16 cellular contexts compared by ENCODE assay signal in genomic region chr1:2025491-2025981, GRCh38. TPM values are rescaled to one million over a fixed set of nuclear protein-coding genes. Genes with fewer than 3 reads are reported as not detected.
DNase-seq lines count a peak whose midpoint lies in the region; ATAC-seq and TF ChIP-seq lines count a peak whose summit lies in the region.
"Had no signal": no experiment of that assay in that cellular context is flagged by ENCODE, and none has a peak within 500 bp of the region (broad histone marks: within the 10 kb centered on the region; RNA-seq: fewer than 3 reads in every experiment).

No MANE protein-coding gene starts in this region.

- CTCF ChIA-PET in activated naive CD4-positive, alpha-beta T cell treated with anti-CD3 and anti-CD28 coated beads for 36 hours (lab: Charles Lee): interaction anchor here (1.2 kb wide), 1 partner anchor 19 kb away, joined by 4 read pairs; no protein-coding TSS in a partner anchor
- CTCF ChIA-PET in mammary epithelial cell (lab: Charles Lee; ENCODE audit: low non-redundant PET): no interaction called here

- H3K9me2 ChIP-seq in hepatocyte (replicated peaks; ENCODE audit: insufficient read depth): no peaks in the 10 kb centered on the region

- H3K4me2 ChIP-seq in skeletal muscle satellite cell (ENCODE audit: low read length) (peak overlapping the region; percentile 59), hepatocyte (no peak overlapping the region), mammary epithelial cell (ENCODE audit: insufficient read depth, low read depth, low read length) (no peak overlapping the region)
- H3K4me2 ChIP-seq: PC-9 had no signal

- H3K9me3 Mint-ChIP-seq in activated naive CD4-positive, alpha-beta T cell treated with anti-CD3 and anti-CD28 coated beads, Interleukin-2, amount 50 U/mL, for 24 hours: no peaks in the 10 kb centered on the region
- no peaks in the 10 kb centered on the region for H3K9me3 Mint-ChIP-seq in activated naive CD4-positive, alpha-beta T cell treated with anti-CD3 and anti-CD28 coated beads for 36 hours
- H3K9me3 Mint-ChIP-seq: stimulated activated naive B cell treated with anti-CD40 and anti-IgM and Interleukin-4, amounts not matched to agents 10 μg/mL and 1 μg/mL and 100 μg/mL, for 72 hours had no signal

- H4K20me1 ChIP-seq in hepatocyte (ENCODE audit: insufficient read depth, poor library complexity, severe bottlenecking): no peaks in the 10 kb centered on the region
- H4K20me1 ChIP-seq in mammary epithelial cell (ENCODE audit: insufficient read depth, low read length): no peaks in the 10 kb centered on the region

- H3K27me3 ChIP-seq in heart right ventricle: peaks cover 0 to 41% (median 30%) of the 10 kb centered on the region in 7 donors
- H3K27me3 ChIP-seq in skeletal muscle satellite cell (ENCODE audit: control insufficient read depth, insufficient read depth, low read length): peaks cover 43% of the 10 kb centered on the region
- H3K27me3 ChIP-seq in hepatocyte: peaks cover 19% of the 10 kb centered on the region
- peaks cover 3% of the 10 kb centered on the region for H3K27me3 ChIP-seq in mammary epithelial cell (ENCODE audit: insufficient read depth, low read length)
- H3K27me3 ChIP-seq in BE2C: peaks cover 78% of the 10 kb centered on the region

- no peak for TF ChIP-seq CTCF in heart right ventricle (IDR thresholded peaks at IDR 0.05)
- TF ChIP-seq CTCF in hepatocyte (IDR thresholded peaks at IDR 0.05; ENCODE audit: poor library complexity): no peak
- no peak for TF ChIP-seq CTCF in mammary epithelial cell (conservative IDR thresholded peaks at IDR 0.05 in 1 of 2, IDR thresholded peaks at IDR 0.05 in 1 of 2; ENCODE audit: extremely low read depth in 1 of 2, insufficient read depth in 1 of 2, low read depth in 1 of 2, low read length in 2 of 2)
- TF ChIP-seq CTCF in BE2C (IDR thresholded peaks at IDR 0.05; ENCODE audit: low read depth, low read length): no peak

- H3K4me3 ChIP-seq in heart right ventricle (peak overlapping the region in 5 of 10 donors; percentile 15 to 30 (median 25)), skeletal muscle satellite cell (ENCODE audit: low read length) (peak overlapping the region; percentile 56), hepatocyte (no peak overlapping the region), mammary epithelial cell (replicated peaks in 1 of 3; ENCODE audit: insufficient read depth in 1 of 3, low read depth in 2 of 3, low read length in 3 of 3) (no peak overlapping the region), BE2C (ENCODE audit: low read depth, low read length) (no peak overlapping the region)
- H3K4me3 ChIP-seq: PC-9 had no signal

- dilution Hi-C loops in mammary epithelial cell (cut with HindIII; ENCODE audit: low sequenced_read_pairs): loop anchor here (10.0 kb wide), 1 partner anchor 49 kb away; no protein-coding TSS in a partner anchor

- DNase-seq in activated naive CD4-positive, alpha-beta T cell treated with anti-CD3 and anti-CD28 coated beads for 36 hours: no peak
- DNase-seq in RPMI8226 (peak; percentile 66), heart right ventricle (peak; percentile 55 to 60), hepatocyte (ENCODE audit: low spot score) (no peak), mammary epithelial cell (no peak), BE2C (no peak)
- DNase-seq: amniotic stem cell; foreskin keratinocyte; NCI-H2171 treated with DMSO at 0.1 percent for 48 hours; PC-9; stimulated activated CD4-positive, alpha-beta T cell treated with anti-CD3 and anti-CD28 coated beads, Interleukin-4, amount 100 ng/mL, for 1 hour; stimulated activated naive B cell treated with anti-CD40 and anti-IgM and Interleukin-4, amounts not matched to agents 10 μg/mL and 1 μg/mL and 100 μg/mL, for 72 hours had no signal

- H3K36me3 Mint-ChIP-seq in activated naive CD4-positive, alpha-beta T cell treated with anti-CD3 and anti-CD28 coated beads, Interleukin-2, amount 50 U/mL, for 24 hours: no peaks in the 10 kb centered on the region
- H3K36me3 Mint-ChIP-seq in activated naive CD4-positive, alpha-beta T cell treated with anti-CD3 and anti-CD28 coated beads for 36 hours (ENCODE audit: low read depth): no peaks in the 10 kb centered on the region
- H3K36me3 Mint-ChIP-seq: IgD-negative memory B cell; stimulated activated naive B cell treated with anti-CD40 and anti-IgM and Interleukin-4, amounts not matched to agents 10 μg/mL and 1 μg/mL and 100 μg/mL, for 72 hours had no signal

- H3K4me1 ChIP-seq in heart right ventricle (peaks cover 0 to 22% (median 15%) of the 10 kb centered on the region in 9 donors), skeletal muscle satellite cell (ENCODE audit: control insufficient read depth, insufficient read depth, low read length) (peaks cover 7% of the 10 kb centered on the region), hepatocyte (ENCODE audit: insufficient read depth) (no peaks in the 10 kb centered on the region), mammary epithelial cell (ENCODE audit: insufficient read depth, low read length) (no peaks in the 10 kb centered on the region), BE2C (no peaks in the 10 kb centered on the region)
- H3K4me1 ChIP-seq: foreskin keratinocyte had no signal

- peaks cover 4% of the 10 kb centered on the region for H3K4me1 Mint-ChIP-seq in activated naive CD4-positive, alpha-beta T cell treated with anti-CD3 and anti-CD28 coated beads, Interleukin-2, amount 50 U/mL, for 24 hours
- no peaks in the 10 kb centered on the region for H3K4me1 Mint-ChIP-seq in activated naive CD4-positive, alpha-beta T cell treated with anti-CD3 and anti-CD28 coated beads for 36 hours (ENCODE audit: low read depth)
- H3K4me1 Mint-ChIP-seq: stimulated activated naive B cell treated with anti-CD40 and anti-IgM and Interleukin-4, amounts not matched to agents 10 μg/mL and 1 μg/mL and 100 μg/mL, for 72 hours had no signal

- H2AFZ ChIP-seq in hepatocyte (no peak overlapping the region), mammary epithelial cell (ENCODE audit: low read depth, low read length) (no peak overlapping the region)
- H2AFZ ChIP-seq: PC-9 had no signal

- peak overlapping the region; percentile 26 for H3K4me3 Mint-ChIP-seq in activated naive CD4-positive, alpha-beta T cell treated with anti-CD3 and anti-CD28 coated beads, Interleukin-2, amount 50 U/mL, for 24 hours
- H3K4me3 Mint-ChIP-seq in activated naive CD4-positive, alpha-beta T cell treated with anti-CD3 and anti-CD28 coated beads for 36 hours: no peak overlapping the region
- H3K4me3 Mint-ChIP-seq: stimulated activated naive B cell treated with anti-CD40 and anti-IgM and Interleukin-4, amounts not matched to agents 10 μg/mL and 1 μg/mL and 100 μg/mL, for 72 hours had no signal

- no peaks in the 10 kb centered on the region for H3K36me3 ChIP-seq in heart right ventricle
- no peaks in the 10 kb centered on the region for H3K36me3 ChIP-seq in skeletal muscle satellite cell (ENCODE audit: insufficient read depth, low read length)
- no peaks in the 10 kb centered on the region for H3K36me3 ChIP-seq in hepatocyte (replicated peaks; ENCODE audit: insufficient read depth, low read depth)
- H3K36me3 ChIP-seq in mammary epithelial cell (ENCODE audit: insufficient read depth, low read length): no peaks in the 10 kb centered on the region
- H3K36me3 ChIP-seq in BE2C: no peaks in the 10 kb centered on the region

- peak overlapping the region in 9 of 10 donors; percentile 29 to 75 (median 57) for H3K27ac ChIP-seq in heart right ventricle
- H3K27ac ChIP-seq in hepatocyte: no peak overlapping the region
- H3K27ac ChIP-seq in mammary epithelial cell (ENCODE audit: insufficient read depth, low read depth, low read length): no peak overlapping the region
- H3K27ac ChIP-seq: foreskin keratinocyte, PC-9 had no signal

- in situ Hi-C loops in mammary epithelial cell (cut with MboI; ENCODE audit: low sequenced_read_pairs in 2 of 2): no loop called here

- H3K9ac ChIP-seq in skeletal muscle satellite cell (ENCODE audit: low read depth, low read length) (no peak overlapping the region), mammary epithelial cell (ENCODE audit: insufficient read depth, low read length) (no peak overlapping the region)

- H3K9me3 ChIP-seq in heart right ventricle: no peaks in the 10 kb centered on the region
- H3K9me3 ChIP-seq in skeletal muscle satellite cell (replicated peaks; ENCODE audit: low read length): no peaks in the 10 kb centered on the region
- H3K9me3 ChIP-seq in hepatocyte (ENCODE audit: low read depth): no peaks in the 10 kb centered on the region
- H3K9me3 ChIP-seq in mammary epithelial cell (replicated peaks; ENCODE audit: insufficient read depth, low read length): no peaks in the 10 kb centered on the region
- H3K9me3 ChIP-seq in BE2C: no peaks in the 10 kb centered on the region

- peak; percentile 55 to 92 (median 75) for ATAC-seq in heart right ventricle
- ATAC-seq: foreskin keratinocyte; stimulated activated naive B cell treated with anti-CD40 and anti-IgM and Interleukin-4, amounts not matched to agents 10 μg/mL and 1 μg/mL and 100 μg/mL, for 72 hours had no signal

- peaks cover 18% of the 10 kb centered on the region for H3K27me3 Mint-ChIP-seq in activated naive CD4-positive, alpha-beta T cell treated with anti-CD3 and anti-CD28 coated beads, Interleukin-2, amount 50 U/mL, for 24 hours
- H3K27me3 Mint-ChIP-seq in activated naive CD4-positive, alpha-beta T cell treated with anti-CD3 and anti-CD28 coated beads for 36 hours (ENCODE audit: low read depth): peaks cover 28% of the 10 kb centered on the region

- no peak overlapping the region for H3K27ac Mint-ChIP-seq in activated naive CD4-positive, alpha-beta T cell treated with anti-CD3 and anti-CD28 coated beads, Interleukin-2, amount 50 U/mL, for 24 hours
- no peak overlapping the region for H3K27ac Mint-ChIP-seq in activated naive CD4-positive, alpha-beta T cell treated with anti-CD3 and anti-CD28 coated beads for 36 hours
- H3K27ac Mint-ChIP-seq: IgD-negative memory B cell had no signal

- intact Hi-C loops in activated naive CD4-positive, alpha-beta T cell treated with anti-CD3 and anti-CD28 coated beads for 36 hours (cut with micrococcal nuclease): no loop called here
- intact Hi-C loops in heart right ventricle (cut with DNase I) (no loop called here), mammary epithelial cell (cut with micrococcal nuclease) (no loop called here)

- WGBS in heart right ventricle, 2 donors: 33 to 50% methylated on average over 39 of the region's 39 CpGs
- 90% methylated on average over 39 of the region's 39 CpGs for WGBS in hepatocyte (ENCODE audit: low lambda C conversion rate, missing lambda C conversion rate)
- 97% methylated on average over 17 of the region's 39 CpGs for WGBS in mammary epithelial cell (ENCODE audit: low coverage, missing lambda C conversion rate)

- BruUV-seq in mammary epithelial cell (replicated peaks; lab: Mats Ljungman, UMichigan): no TSS peak

- H3K79me2 ChIP-seq in hepatocyte (no peaks in the 10 kb centered on the region), mammary epithelial cell (ENCODE audit: insufficient read depth, low read length) (no peaks in the 10 kb centered on the region)

RNA-seq across cellular contexts. Expression of gene GABRD, which starts 6.4 kb away (rescaled TPM):
- not detected for total RNA-seq in activated naive CD4-positive, alpha-beta T cell treated with anti-CD3 and anti-CD28 coated beads for 36 hours
- 1 to 10 TPM in 1 of 10 donors, under 1 TPM in 7, not detected in 2; 0.30 to 1.1 (median 0.44) TPM for total RNA-seq in heart right ventricle
- polyA plus RNA-seq in heart right ventricle: 1 to 10 TPM in 1 of 2 donors, under 1 TPM in 1; 0.87 to 1.0 TPM
- total RNA-seq in skeletal muscle satellite cell (2012; rRNA removed): 0.22 TPM in 1 of 2 replicates, not detected in the other
- not detected in 2 replicates for total RNA-seq in hepatocyte
- not detected in 2 replicates for polyA plus RNA-seq in hepatocyte
- not detected for total RNA-seq in mammary epithelial cell
- polyA plus RNA-seq in mammary epithelial cell: not detected
- polyA minus RNA-seq in mammary epithelial cell: not detected
- polyA plus RNA-seq in BE2C (2012; ENCODE audit: insufficient read depth, insufficient read length, low read depth): not detected
- total RNA-seq: foreskin keratinocyte, osteocyte, PC-9 had no signal
- polyA plus RNA-seq: foreskin keratinocyte, IgD-negative memory B cell had no signal

RNA-seq across cellular contexts. Expression of gene CFAP74, which starts 21.9 kb away (rescaled TPM):
- total RNA-seq in activated naive CD4-positive, alpha-beta T cell treated with anti-CD3 and anti-CD28 coated beads for 36 hours: not detected
- not detected for total RNA-seq in heart right ventricle
- under 1 TPM in 1 of 2 donors, not detected in 1; 0.03 TPM for polyA plus RNA-seq in heart right ventricle
- total RNA-seq in skeletal muscle satellite cell (2012; rRNA removed): not detected in 2 replicates
- total RNA-seq in hepatocyte: not detected in 2 replicates
- polyA plus RNA-seq in hepatocyte: 0.07 TPM in 1 of 2 replicates, not detected in the other
- under 1 TPM in 1 of 2 donors, not detected in 1; 0.07 TPM for total RNA-seq in mammary epithelial cell
- polyA plus RNA-seq in mammary epithelial cell: not detected
- polyA minus RNA-seq in mammary epithelial cell: not detected
- 0.23 TPM for polyA plus RNA-seq in BE2C (2012; ENCODE audit: insufficient read depth, insufficient read length, low read depth)
- total RNA-seq: osteocyte had no signal
- polyA plus RNA-seq: IgD-negative memory B cell had no signal

RNA-seq across cellular contexts. Expression of gene PRKCZ, which starts 24.7 kb away (rescaled TPM):
- 1 to 10 TPM; 6.8 to 7.0 TPM for total RNA-seq in activated naive CD4-positive, alpha-beta T cell treated with anti-CD3 and anti-CD28 coated beads for 36 hours
- total RNA-seq in heart right ventricle (10 to 100 TPM in 9 of 10 donors, 1 to 10 TPM in 1; 8.4 to 17.8 (median 14.2) TPM), hepatocyte (41.0 and 45.6 TPM in 2 replicates), mammary epithelial cell (10 to 100 TPM; 27.0 to 42.2 TPM)
- polyA plus RNA-seq in heart right ventricle (10 to 100 TPM; 14.6 to 18.4 TPM), hepatocyte (52.3 and 52.5 TPM in 2 replicates), mammary epithelial cell (34.4 TPM)
- 2.2 and 2.5 TPM in 2 replicates for total RNA-seq in skeletal muscle satellite cell (2012; rRNA removed)
- 118 TPM for polyA minus RNA-seq in mammary epithelial cell
- polyA plus RNA-seq in BE2C (2012; ENCODE audit: insufficient read depth, insufficient read length, low read depth): 22.6 TPM

Comparison
In these comparisons a context has a peak if more than half of its experiments do, and no peak if none do; other contexts are left out.
1. DNase-seq: peak in RPMI8226 (single experiment) and heart right ventricle (2 of 2); none in activated naive CD4-positive, alpha-beta T cell treated with anti-CD3 and anti-CD28 coated beads for 36 hours (single experiment), hepatocyte (single experiment), mammary epithelial cell (single experiment) and BE2C (single experiment).
2. H3K27ac ChIP-seq: peak in heart right ventricle (9 of 10); none in hepatocyte (single experiment) and mammary epithelial cell (single experiment).